In genomic region chr1:155929057-155929456, GRCh38 we compare ENCODE assay signal across 1 cellular context.
TF ChIP-seq lines count a peak whose summit lies in the region.

No MANE protein-coding gene starts in this region.

TF ChIP-seq in endothelial cell of umbilical vein, 7 proteins besides CTCF, POLR2A, EP300 and RAD21:
- peak; percentile 33 for TF ChIP-seq FOS (IDR thresholded peaks at IDR 0.05; ENCODE audit: borderline replicate concordance, insufficient read depth, low read length)
- TF ChIP-seq MAX (IDR thresholded peaks at IDR 0.05; ENCODE audit: insufficient read depth, insufficient read length): no peak
- no peak for TF ChIP-seq EZH2 (IDR thresholded peaks at IDR 0.05; ENCODE audit: borderline replicate concordance, low read depth, low read length, severe bottlenecking)
- TF ChIP-seq JUN (IDR thresholded peaks at IDR 0.05; ENCODE audit: borderline replicate concordance, insufficient read depth, insufficient read length, low read depth): peak; percentile 9
- no peak for TF ChIP-seq GATA2 (IDR thresholded peaks at IDR 0.05; ENCODE audit: insufficient read depth, insufficient read length, low read depth, low read length)
- no peak for TF ChIP-seq MYC (IDR thresholded peaks at IDR 0.05; ENCODE audit: low read depth, low read length)
- no peak for TF ChIP-seq POLR2AphosphoS5 (IDR thresholded peaks at IDR 0.05; ENCODE audit: insufficient read depth, low read depth, low read length)
